13 cellular contexts compared by ENCODE assay signal in genomic region chr1:32984829-32985310, GRCh38. TPM values are rescaled to one million over a fixed set of nuclear protein-coding genes. Genes with fewer than 3 reads are reported as not detected.
DNase-seq lines count a peak whose midpoint lies in the region; ATAC-seq and TF ChIP-seq lines count a peak whose summit lies in the region.
"Had no signal": no experiment of that assay in that cellular context is flagged by ENCODE, and none has a peak within 500 bp of the region (broad histone marks: within the 10 kb centered on the region; RNA-seq: fewer than 3 reads in every experiment).

No MANE protein-coding gene starts in this region.

- H4K20me1 ChIP-seq in IMR-90 (ENCODE audit: insufficient read depth, low read length), result peaks cover 4% of the 10 kb centered on the region

- no peaks in the 10 kb centered on the region for H3K9me3 ChIP-seq in IMR-90 (ENCODE audit: control insufficient read depth, insufficient read depth, low read length)
- no peaks in the 10 kb centered on the region for H3K9me3 ChIP-seq in colonic mucosa
- H3K9me3 ChIP-seq: Caco-2, upper lobe of left lung had no signal

- H3K79me1 ChIP-seq in IMR-90 (ENCODE audit: low read depth in 1 of 2, low read length in 2 of 2), result no peaks in the 10 kb centered on the region; a peak in 1 of 4 replicates

- H3K4ac ChIP-seq in IMR-90 (ENCODE audit: low read depth, low read length), result peak overlapping the region; percentile 2; the same call in 1 of the 2 replicates

- H3K4me1 Mint-ChIP-seq in activated CD4-positive, alpha-beta T cell treated with anti-CD3 and anti-CD28 coated beads, Interleukin-2, amount 10 ng/mL, durations not matched to agents 7 days and 5 days, result peaks cover 82% of the 10 kb centered on the region
- H3K4me1 Mint-ChIP-seq in brain, result peaks cover 32% of the 10 kb centered on the region
- peaks cover 58 to 89% of the 10 kb centered on the region in 2 donors for H3K4me1 Mint-ChIP-seq in stimulated activated naive B cell treated with anti-CD40 and anti-IgM and Interleukin-4, amounts not matched to agents 10 μg/mL and 1 μg/mL and 100 μg/mL, for 72 hours

- H3K27me3 ChIP-seq in IMR-90 (ENCODE audit: control insufficient read depth, insufficient read depth, low read length) (no peaks in the 10 kb centered on the region), colonic mucosa (no peaks in the 10 kb centered on the region), H7 (ENCODE audit: control insufficient read depth, insufficient read depth, low read length) (peaks cover 3% of the 10 kb centered on the region)
- H3K27me3 ChIP-seq: upper lobe of left lung had no signal

- peak overlapping the region; percentile 27; the same call in 1 of the 3 replicates for H2BK15ac ChIP-seq in IMR-90 (ENCODE audit: low read depth, low read length)

- no CpG with 5 or more reads among the region's 1 CpG for WGBS in IMR-90 (ENCODE audit: extremely low coverage in 2 of 2, insufficient read length in 1 of 2), 2 experiments

- no peak for ATAC-seq in IMR-90 (ENCODE audit: low read depth)
- no peak for ATAC-seq in stimulated activated naive B cell treated with anti-CD40 and anti-IgM and Interleukin-4, amounts not matched to agents 10 μg/mL and 1 μg/mL and 100 μg/mL, for 72 hours (replicated peaks)

- POLR2A ChIA-PET in activated CD4-positive, alpha-beta T cell treated with anti-CD3 and anti-CD28 coated beads, Interleukin-2, amount 10 ng/mL, durations not matched to agents 7 days and 5 days (lab: Charles Lee), result no interaction called here
- POLR2A ChIA-PET in IMR-90 (lab: Charles Lee; ENCODE audit: unreplicated experiment), result no interaction called here

- H4K8ac ChIP-seq in IMR-90 (ENCODE audit: low read depth in 2 of 2, low read length in 2 of 2), result peak overlapping the region in 1 of 2 experiments; percentile 3; a peak in 1 of 4 replicates

- H3K36me3 ChIP-seq in IMR-90 (ENCODE audit: control insufficient read depth, insufficient read depth, low read length) (no peaks in the 10 kb centered on the region), colonic mucosa (no peaks in the 10 kb centered on the region), H7 (replicated peaks; ENCODE audit: control insufficient read depth, insufficient read depth, low read length) (no peaks in the 10 kb centered on the region)
- H3K36me3 ChIP-seq: upper lobe of left lung had no signal

- H2AK9ac ChIP-seq in IMR-90 (replicated peaks; ENCODE audit: low read depth, low read length, poor library complexity), result no peak overlapping the region

- intact Hi-C loops in IMR-90 (cut with micrococcal nuclease), result no loop called here
- intact Hi-C loops in colonic mucosa (cut with DNase I), result no loop called here

- CTCF ChIA-PET in activated CD4-positive, alpha-beta T cell treated with anti-CD3 and anti-CD28 coated beads, Interleukin-2, amount 10 ng/mL, durations not matched to agents 7 days and 5 days (lab: Charles Lee), result interaction anchor here (0.6 to 2.3 kb wide), 10 partner anchors 9 to 1308 kb away, joined by 3 to 10 read pairs (median 6); partner anchors contain the start of gene RNF19B
- CTCF ChIA-PET in IMR-90 (lab: Yijun Ruan, JAX), result interaction anchor here (1.0 kb wide), 1 partner anchor 52 kb away, joined by 4 read pairs; no protein-coding TSS in a partner anchor

- no peak for DNase-seq in activated CD4-positive, alpha-beta T cell treated with anti-CD3 and anti-CD28 coated beads, Interleukin-2, amount 10 ng/mL, durations not matched to agents 7 days and 5 days
- DNase-seq in activated CD4-positive, alpha-beta T cell treated with anti-CD3 and anti-CD28 coated beads, Interleukin-2, amount 50 U/mL, for 48 hours, result no peak
- DNase-seq in IMR-90 (no peak), EL (no peak), colonic mucosa (no peak), H7 (no peak)
- DNase-seq in stimulated activated naive B cell treated with anti-CD40 and anti-IgM and Interleukin-4, amounts not matched to agents 10 μg/mL and 1 μg/mL and 100 μg/mL, for 72 hours, result no peak
- DNase-seq: Caco-2, kidney glomerular epithelial cell, NCI-H226, upper lobe of left lung had no signal

- H3K4me1 ChIP-seq in IMR-90 (ENCODE audit: control insufficient read depth, insufficient read depth, low read length) (peaks cover 26% of the 10 kb centered on the region), colonic mucosa (peaks cover 12% of the 10 kb centered on the region)

- no peak overlapping the region for H3K4me3 Mint-ChIP-seq in activated CD4-positive, alpha-beta T cell treated with anti-CD3 and anti-CD28 coated beads, Interleukin-2, amount 10 ng/mL, durations not matched to agents 7 days and 5 days
- H3K4me3 Mint-ChIP-seq in brain, result peak overlapping the region in 1 of 5 experiments; percentile 22
- H3K4me3 Mint-ChIP-seq in stimulated activated naive B cell treated with anti-CD40 and anti-IgM and Interleukin-4, amounts not matched to agents 10 μg/mL and 1 μg/mL and 100 μg/mL, for 72 hours, result no peak overlapping the region
- H3K4me3 Mint-ChIP-seq: neural crest cell had no signal

- H3K18ac ChIP-seq in IMR-90 (ENCODE audit: low read depth, low read length), result no peak overlapping the region

- H3K36me3 Mint-ChIP-seq in activated CD4-positive, alpha-beta T cell treated with anti-CD3 and anti-CD28 coated beads, Interleukin-2, amount 10 ng/mL, durations not matched to agents 7 days and 5 days (ENCODE audit: low read depth), result peaks cover 4% of the 10 kb centered on the region
- no peaks in the 10 kb centered on the region for H3K36me3 Mint-ChIP-seq in brain
- peaks cover 0 to 3% of the 10 kb centered on the region in 2 donors for H3K36me3 Mint-ChIP-seq in stimulated activated naive B cell treated with anti-CD40 and anti-IgM and Interleukin-4, amounts not matched to agents 10 μg/mL and 1 μg/mL and 100 μg/mL, for 72 hours

- no peak overlapping the region for H2BK5ac ChIP-seq in IMR-90 (ENCODE audit: low read depth, low read length, poor library complexity, severe bottlenecking)

- dilution Hi-C loops in IMR-90 (cut with HindIII; ENCODE audit: low sequenced_read_pairs, unreplicated experiment), result no loop called here

- H3K27ac ChIP-seq in IMR-90 (ENCODE audit: insufficient read depth, low read length), result no peak overlapping the region
- no peak overlapping the region for H3K27ac ChIP-seq in colonic mucosa

- H3K14ac ChIP-seq in IMR-90 (replicated peaks; ENCODE audit: low read depth, low read length), result peak overlapping the region; percentile 5; the same call in 1 of the 2 replicates

- H3K9me1 ChIP-seq in IMR-90 (ENCODE audit: insufficient read depth, low read length), result peaks cover 16% of the 10 kb centered on the region

- no TSS peak for BruUV-seq in IMR-90 (replicated peaks; lab: Mats Ljungman, UMichigan)

- no peak overlapping the region for H3K56ac ChIP-seq in IMR-90 (ENCODE audit: extremely low read depth, insufficient read depth, low read length)

- in situ Hi-C loops in IMR-90 (cut with MboI; ENCODE audit: low sequenced_read_pairs), result no loop called here

- no peak overlapping the region for H4K5ac ChIP-seq in IMR-90 (ENCODE audit: low read depth, low read length)

- no peak overlapping the region for H3K4me3 ChIP-seq in IMR-90 (ENCODE audit: insufficient read depth, low read depth, low read length)
- no peak overlapping the region for H3K4me3 ChIP-seq in colonic mucosa
- H3K4me3 ChIP-seq in H7 (ENCODE audit: insufficient read depth, low read depth, low read length), result no peak overlapping the region
- H3K4me3 ChIP-seq: upper lobe of left lung had no signal

- no peak overlapping the region for H2BK120ac ChIP-seq in IMR-90 (ENCODE audit: low read depth, low read length)

- peak overlapping the region; percentile 47 for H2AK5ac ChIP-seq in IMR-90 (ENCODE audit: low read depth, low read length)

- H4K91ac ChIP-seq in IMR-90 (ENCODE audit: insufficient read depth, low read depth, low read length), result no peak overlapping the region

- no peak overlapping the region for H2BK20ac ChIP-seq in IMR-90 (ENCODE audit: low read depth, low read length)

- no peak for TF ChIP-seq POLR2A in IMR-90 (IDR thresholded peaks at IDR 0.05; ENCODE audit: low read depth, low read length)

- no peaks in the 10 kb centered on the region for H3K27me3 Mint-ChIP-seq in activated CD4-positive, alpha-beta T cell treated with anti-CD3 and anti-CD28 coated beads, Interleukin-2, amount 10 ng/mL, durations not matched to agents 7 days and 5 days
- H3K27me3 Mint-ChIP-seq in brain, result peaks cover 17% of the 10 kb centered on the region
- no peaks in the 10 kb centered on the region for H3K27me3 Mint-ChIP-seq in stimulated activated naive B cell treated with anti-CD40 and anti-IgM and Interleukin-4, amounts not matched to agents 10 μg/mL and 1 μg/mL and 100 μg/mL, for 72 hours

- TF ChIP-seq CTCF in IMR-90 (conservative IDR thresholded peaks at IDR 0.05; ENCODE audit: low read depth, low read length) (no peak), brain (conservative IDR thresholded peaks at IDR 0.05) (no peak), colonic mucosa (IDR thresholded peaks at IDR 0.05) (no peak)

- no peak for TF ChIP-seq RAD21 in IMR-90 (IDR thresholded peaks at IDR 0.05; ENCODE audit: low read length)

- no peak overlapping the region for H3K23ac ChIP-seq in IMR-90 (ENCODE audit: low read depth, low read length)

- H3K9me3 Mint-ChIP-seq in activated CD4-positive, alpha-beta T cell treated with anti-CD3 and anti-CD28 coated beads, Interleukin-2, amount 10 ng/mL, durations not matched to agents 7 days and 5 days, result no peaks in the 10 kb centered on the region
- peaks cover 0 to 6% (median 0%) of the 10 kb centered on the region in 5 experiments for H3K9me3 Mint-ChIP-seq in brain
- no peaks in the 10 kb centered on the region for H3K9me3 Mint-ChIP-seq in stimulated activated naive B cell treated with anti-CD40 and anti-IgM and Interleukin-4, amounts not matched to agents 10 μg/mL and 1 μg/mL and 100 μg/mL, for 72 hours
- H3K9me3 Mint-ChIP-seq: neural crest cell had no signal

- H3K27ac Mint-ChIP-seq in activated CD4-positive, alpha-beta T cell treated with anti-CD3 and anti-CD28 coated beads, Interleukin-2, amount 10 ng/mL, durations not matched to agents 7 days and 5 days, result peak overlapping the region; percentile 72
- peak overlapping the region; percentile 25 to 93 (median 68) for H3K27ac Mint-ChIP-seq in brain
- H3K27ac Mint-ChIP-seq in stimulated activated naive B cell treated with anti-CD40 and anti-IgM and Interleukin-4, amounts not matched to agents 10 μg/mL and 1 μg/mL and 100 μg/mL, for 72 hours, result peak overlapping the region; percentile 93

- H3K4me2 ChIP-seq in IMR-90 (ENCODE audit: low read depth, low read length), result no peak overlapping the region

- H3K9ac ChIP-seq in IMR-90 (ENCODE audit: low read depth, low read length) (no peak overlapping the region), colonic mucosa (ENCODE audit: low read depth in 2 of 2, low read length in 2 of 2) (no peak overlapping the region)

- H2AFZ ChIP-seq in IMR-90 (replicated peaks; ENCODE audit: low read length, poor library complexity), result peak overlapping the region; percentile 21

RNA-seq across cellular contexts. Expression of gene RNF19B, which starts 20.3 kb away (rescaled TPM):
- 10 to 100 TPM; 18.4 to 20.1 TPM for total RNA-seq in activated CD4-positive, alpha-beta T cell treated with anti-CD3 and anti-CD28 coated beads, Interleukin-2, amount 10 ng/mL, durations not matched to agents 7 days and 5 days
- total RNA-seq in IMR-90 (2012; rRNA removed), result 9.2 and 10.0 TPM in 2 replicates
- 11.4 and 11.6 TPM in 2 replicates for polyA plus RNA-seq in IMR-90 (2012; rRNA removed)
- polyA plus RNA-seq in IMR-90 (2012; cell fraction: cytosol; rRNA removed), result 9.2 and 10.4 TPM in 2 replicates
- 6.9 and 12.0 TPM in 2 replicates for polyA plus RNA-seq in IMR-90 (2012; cell fraction: nucleus; rRNA removed; ENCODE audit: low replicate concordance)
- polyA plus RNA-seq in brain (ENCODE audit: insufficient read depth, low read depth, low replicate concordance), result 28.4 TPM
- 100 to 1,000 TPM in 1 of 2 donors, 10 to 100 TPM in 1; 44.4 to 106 TPM for total RNA-seq in colonic mucosa
- 24.9 and 26.7 TPM in 2 replicates for total RNA-seq in H7 (2014; rRNA removed; shearing (Covaris generic))

RNA-seq across cellular contexts. Expression of gene AK2, which starts 51.8 kb away (rescaled TPM):
- 100 to 1,000 TPM; 181 to 193 TPM for total RNA-seq in activated CD4-positive, alpha-beta T cell treated with anti-CD3 and anti-CD28 coated beads, Interleukin-2, amount 10 ng/mL, durations not matched to agents 7 days and 5 days
- total RNA-seq in IMR-90 (2012; rRNA removed) (118 and 168 TPM in 2 replicates), colonic mucosa (100 to 1,000 TPM; 206 to 243 TPM)
- polyA plus RNA-seq in IMR-90 (2012; rRNA removed) (152 and 203 TPM in 2 replicates), brain (ENCODE audit: insufficient read depth, low read depth, low replicate concordance) (166 TPM)
- 77.4 and 134 TPM in 2 replicates for polyA plus RNA-seq in IMR-90 (2012; cell fraction: cytosol; rRNA removed)
- 53.9 and 195 TPM in 2 replicates for polyA plus RNA-seq in IMR-90 (2012; cell fraction: nucleus; rRNA removed; ENCODE audit: low replicate concordance)
- 151 and 168 TPM in 2 replicates for total RNA-seq in H7 (2014; rRNA removed; shearing (Covaris generic))
